14 cellular contexts compared by ENCODE assay signal in genomic region chr1:15303912-15304311, GRCh38. TPM values are rescaled to one million over a fixed set of nuclear protein-coding genes. Genes with fewer than 3 reads are reported as not detected.
"Had no signal": no experiment of that assay in that cellular context is flagged by ENCODE, and none has a peak within 500 bp of the region (broad histone marks: within the 10 kb centered on the region; RNA-seq: fewer than 3 reads in every experiment).

No MANE protein-coding gene starts in this region.

- H3K27me3 Mint-ChIP-seq: activated naive CD8-positive, alpha-beta T cell had no signal

- DNase-seq: activated CD4-positive, alpha-beta T cell treated with anti-CD3 and anti-CD28 coated beads, Interleukin-2, amount 50 U/mL, for 48 hours; activated gamma-delta T cell treated with Interleukin-2 at 50 U/mL for 16 hours; activated T-cell treated with anti-CD3 and anti-CD28 coated beads for 4 hours; cortex of kidney; left lung; stimulated activated CD4-positive, alpha-beta T cell treated with anti-CD3 and anti-CD28 coated beads, Interleukin-12 subunit alpha, Interleukin-12 subunit beta, amount 100 ng/mL, for 4 hours; stimulated activated CD4-positive, alpha-beta T cell treated with anti-CD3 and anti-CD28 coated beads, Interleukin-1b, Interleukin-23, amount 100 ng/mL, for 48 hours; stimulated activated naive CD4-positive, alpha-beta T cell treated with Interleukin-2 at 50 U/mL for 16 hours; thyroid gland had no signal

- H3K27ac Mint-ChIP-seq: activated naive CD8-positive, alpha-beta T cell; activated T-helper 1 cell treated with anti-CD3 and anti-CD28 coated beads, Interleukin-12 subunit alpha, Interleukin-12 subunit beta, Interleukin-2, Interleukin-4 antibody, amounts not matched to agents 30 ng/mL and 10 ng/mL and 1 ng/mL, durations not matched to agents 14 hours and 24 hours and 36 hours; nephron had no signal

- H3K9me3 Mint-ChIP-seq: activated T-helper 1 cell treated with anti-CD3 and anti-CD28 coated beads, Interleukin-12 subunit alpha, Interleukin-12 subunit beta, Interleukin-2, Interleukin-4 antibody, amounts not matched to agents 30 ng/mL and 10 ng/mL and 1 ng/mL, durations not matched to agents 14 hours and 24 hours and 36 hours had no signal

- H3K36me3 Mint-ChIP-seq: activated naive CD8-positive, alpha-beta T cell had no signal

- H3K4me3 Mint-ChIP-seq: activated naive CD8-positive, alpha-beta T cell; activated T-helper 1 cell treated with anti-CD3 and anti-CD28 coated beads, Interleukin-12 subunit alpha, Interleukin-12 subunit beta, Interleukin-2, Interleukin-4 antibody, amounts not matched to agents 30 ng/mL and 10 ng/mL and 1 ng/mL, durations not matched to agents 14 hours and 24 hours and 36 hours; nephron had no signal

- H3K4me1 Mint-ChIP-seq: nephron had no signal

RNA-seq across cellular contexts. Expression of gene FHAD1, which starts 56.9 kb away (rescaled TPM):
- total RNA-seq: activated T-helper 1 cell treated with anti-CD3 and anti-CD28 coated beads, Interleukin-12 subunit alpha, Interleukin-12 subunit beta, Interleukin-2, Interleukin-4 antibody, amounts not matched to agents 30 ng/mL and 10 ng/mL and 1 ng/mL, durations not matched to agents 14 hours and 24 hours and 36 hours; bronchial epithelial cell; lung microvascular endothelial cell had no signal
